8 cellular contexts compared by ENCODE assay signal in genomic region chr9:130835441-130836298, GRCh38. TPM values are rescaled to one million over a fixed set of nuclear protein-coding genes. Genes with fewer than 3 reads are reported as not detected.
DNase-seq lines count a peak whose midpoint lies in the region; ATAC-seq and TF ChIP-seq lines count a peak whose summit lies in the region.

No MANE protein-coding gene starts in this region.

- 1% methylated on average over 37 to 44 of the region's 44 CpGs for WGBS in aorta, 2 donors

- H3K9me3 ChIP-seq in neutrophil, result no peaks in the 10 kb centered on the region
- H3K9me3 ChIP-seq in aorta (ENCODE audit: control insufficient read depth, low read length), result no peaks in the 10 kb centered on the region

- H3K27me3 ChIP-seq in neutrophil, result peaks cover 28% of the 10 kb centered on the region
- no peaks in the 10 kb centered on the region for H3K27me3 ChIP-seq in aorta (ENCODE audit: control insufficient read depth in 1 of 2, insufficient read depth in 2 of 2, low read length in 1 of 2)

- H3K36me3 ChIP-seq in neutrophil (no peaks in the 10 kb centered on the region), aorta (ENCODE audit: control insufficient read depth in 1 of 2, insufficient read depth in 2 of 2, low read length in 1 of 2) (no peaks in the 10 kb centered on the region)

- DNase-seq in ELF-1 (ENCODE audit: low read depth, low spot score) (peak; percentile 79), NCI-H2171 treated with DMSO at 0.1 percent for 48 hours (lab: John Stamatoyannopoulos, UW) (peak; percentile 80), fibroblast of villous mesenchyme (ENCODE audit: low read depth) (peak; percentile 62), aorta (peak; percentile 67 to 82), A172 (ENCODE audit: low spot score) (no peak)
- DNase-seq in activated T-cell treated with anti-CD3 and anti-CD28 coated beads, Interleukin-2, amount 50 U/mL, for 24 hours, result peak; percentile 60

- H3K4me3 Mint-ChIP-seq in activated T-cell treated with anti-CD3 and anti-CD28 coated beads, Interleukin-2, amount 50 U/mL, for 24 hours, result peak overlapping the region; percentile 92

- H3K4me1 ChIP-seq in neutrophil (ENCODE audit: control insufficient read depth in 1 of 2, insufficient read depth in 1 of 2, low read depth in 1 of 2, low read length in 1 of 2) (peaks cover 15% of the 10 kb centered on the region in 2 experiments), aorta (ENCODE audit: control insufficient read depth in 1 of 2, insufficient read depth in 2 of 2, low read length in 2 of 2) (no peaks in the 10 kb centered on the region)

- H3K4me3 ChIP-seq in fibroblast of villous mesenchyme (ENCODE audit: low read depth, low read length), result peak overlapping the region; percentile 88
- peak overlapping the region; percentile 35 to 39 for H3K4me3 ChIP-seq in neutrophil (ENCODE audit: low read depth in 1 of 2, low read length in 1 of 2)
- H3K4me3 ChIP-seq in aorta (ENCODE audit: low read length in 2 of 2), result peak overlapping the region; percentile 46 to 99

- TF ChIP-seq CTCF in fibroblast of villous mesenchyme (IDR thresholded peaks at IDR 0.05; ENCODE audit: insufficient read depth, low read depth, low read length) (no peak), neutrophil (IDR thresholded peaks at IDR 0.05) (no peak)

- peaks cover 13% of the 10 kb centered on the region for H3K36me3 Mint-ChIP-seq in activated T-cell treated with anti-CD3 and anti-CD28 coated beads, Interleukin-2, amount 50 U/mL, for 24 hours (ENCODE audit: low read depth)

- H3K4me1 Mint-ChIP-seq in activated T-cell treated with anti-CD3 and anti-CD28 coated beads, Interleukin-2, amount 50 U/mL, for 24 hours (ENCODE audit: low read depth), result peaks cover 46% of the 10 kb centered on the region

- H3K27me3 Mint-ChIP-seq in activated T-cell treated with anti-CD3 and anti-CD28 coated beads, Interleukin-2, amount 50 U/mL, for 24 hours, result no peaks in the 10 kb centered on the region

- intact Hi-C loops in aorta (cut with DNase I), result no loop called here

- no peak overlapping the region for H3K27ac ChIP-seq in neutrophil
- peak overlapping the region; percentile 91 to 95 for H3K27ac ChIP-seq in aorta (ENCODE audit: low read depth in 1 of 2, low read length in 2 of 2)

- no peaks in the 10 kb centered on the region for H3K9me3 Mint-ChIP-seq in activated T-cell treated with anti-CD3 and anti-CD28 coated beads, Interleukin-2, amount 50 U/mL, for 24 hours

- H3K27ac Mint-ChIP-seq in activated T-cell treated with anti-CD3 and anti-CD28 coated beads, Interleukin-2, amount 50 U/mL, for 24 hours, result peak overlapping the region; percentile 95

- ATAC-seq in GM21825 (IDR thresholded peaks at IDR 0.05; ENCODE audit: unreplicated experiment), result peak; percentile 45
- peak; percentile 55 for ATAC-seq in aorta (ENCODE audit: low FRiP score)

RNA-seq across cellular contexts. Expression of gene ABL1, which starts 0.6 kb away (rescaled TPM):
- total RNA-seq in fibroblast of villous mesenchyme (57.4 and 61.2 TPM in 2 replicates), aorta (10 to 100 TPM; 91.7 to 98.7 TPM)
- 10 to 100 TPM; 12.8 to 38.5 TPM for polyA plus RNA-seq in aorta
- 6.8 and 13.1 TPM in 2 replicates for total RNA-seq in A172 (2014; rRNA removed; shearing (Covaris generic))

Comparison
In these comparisons a context has a peak if more than half of its experiments do, and no peak if none do; other contexts are left out.
1. H3K4me3 ChIP-seq: peak in every context shown above with its lines; median percentile 88 in fibroblast of villous mesenchyme; 72 in aorta; 37 in neutrophil.